8 cellular contexts compared by ENCODE assay signal in the genomic region with DNA sequence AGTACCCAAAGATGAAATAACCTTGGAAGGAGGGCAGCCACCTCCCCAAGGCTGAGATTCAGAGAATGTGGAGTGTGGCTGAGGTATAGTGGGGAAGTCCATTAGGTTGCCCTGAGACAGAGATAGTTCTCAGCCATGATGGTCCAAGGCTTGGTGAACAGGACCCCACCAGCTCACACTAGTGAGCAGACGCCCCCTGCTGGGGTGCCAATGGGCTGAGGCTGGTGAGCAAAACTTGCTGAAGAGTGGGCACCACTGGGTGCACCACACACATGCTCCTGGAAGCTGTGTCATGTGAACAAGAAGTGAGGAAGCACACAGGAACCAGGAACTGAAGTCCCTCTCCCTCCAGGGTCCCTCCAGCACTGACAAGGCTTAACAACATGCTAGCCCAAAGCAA. TPM values are rescaled to one million over a fixed set of nuclear protein-coding genes. Genes with fewer than 3 reads are reported as not detected.
DNase-seq lines count a peak whose midpoint lies in the region; ATAC-seq, FAIRE-seq and TF ChIP-seq lines count a peak whose summit lies in the region.

No MANE protein-coding gene starts in this region.

- no peaks in the 10 kb centered on the region for H3K79me2 ChIP-seq in MM.1S (ENCODE audit: low read length)

- TF ChIP-seq CTCF in A549 (IDR thresholded peaks at IDR 0.05) (peak; percentile 42), GM12865 (IDR thresholded peaks at IDR 0.05; ENCODE audit: insufficient read depth, low read depth, low read length, missing control alignments) (peak; percentile 73), MM.1S (IDR thresholded peaks at IDR 0.05; ENCODE audit: low read length) (peak; percentile 64), epithelial cell of esophagus (IDR thresholded peaks at IDR 0.05; ENCODE audit: insufficient read depth, low read depth, low read length, missing control alignments) (peak; percentile 48), retinal pigment epithelial cell (conservative IDR thresholded peaks at IDR 0.05; ENCODE audit: low read depth, low read length) (peak; percentile 67)

- CTCF ChIA-PET in A549 (lab: Yijun Ruan, JAX): interaction anchor here (1.1 to 1.2 kb wide), 2 partner anchors 12 to 19 kb away, joined by 3 to 4 read pairs; no protein-coding TSS in a partner anchor

- H4K20me1 ChIP-seq in MM.1S (ENCODE audit: insufficient read depth, low read length): no peaks in the 10 kb centered on the region

- H3K9me2 ChIP-seq in MM.1S (replicated peaks; ENCODE audit: insufficient read depth, low read length): no peaks in the 10 kb centered on the region

- TF ChIP-seq RAD21 in A549 (conservative IDR thresholded peaks at IDR 0.05 in 1 of 2, IDR thresholded peaks at IDR 0.05 in 1 of 2): peak; percentile 44 to 66

- no peaks in the 10 kb centered on the region for H3K4me1 ChIP-seq in A549
- no peaks in the 10 kb centered on the region for H3K4me1 ChIP-seq in MM.1S (ENCODE audit: low read length)

- no peak for TF ChIP-seq EP300 in A549 (IDR thresholded peaks at IDR 0.05)

- H3K27ac ChIP-seq in A549 (no peak overlapping the region), MM.1S (ENCODE audit: low read length) (no peak overlapping the region)

- no peak overlapping the region for H3K9ac ChIP-seq in MM.1S (ENCODE audit: low read length)

- no peak overlapping the region for H2AFZ ChIP-seq in MM.1S (ENCODE audit: low read length)

- 0% methylated on average over 1 of the region's 1 CpG for WGBS in A549 (ENCODE audit: missing lambda C conversion rate)

- H3K27me3 ChIP-seq in MM.1S (replicated peaks; ENCODE audit: insufficient read depth, low read length): no peaks in the 10 kb centered on the region

- H3K4me3 ChIP-seq in A549: no peak overlapping the region
- no peak overlapping the region for H3K4me3 ChIP-seq in GM12865 (ENCODE audit: low read depth, low read length)
- no peak overlapping the region for H3K4me3 ChIP-seq in MM.1S (ENCODE audit: low read length)
- H3K4me3 ChIP-seq in epithelial cell of esophagus (ENCODE audit: low read length): no peak overlapping the region
- H3K4me3 ChIP-seq in retinal pigment epithelial cell (ENCODE audit: low read length): no peak overlapping the region

- no peaks in the 10 kb centered on the region for H3K9me3 ChIP-seq in A549
- no peaks in the 10 kb centered on the region for H3K9me3 ChIP-seq in MM.1S (replicated peaks; ENCODE audit: insufficient read depth, low read length)

- DNase-seq in A549 (ENCODE audit: low read depth in 1 of 2, low spot score in 1 of 2) (peak; percentile 17 to 48), GM12865 (ENCODE audit: low read depth) (peak; percentile 58), MM.1S (peak; percentile 42), epithelial cell of esophagus (ENCODE audit: low read depth) (peak; percentile 40), retinal pigment epithelial cell (ENCODE audit: low read depth) (no peak), NCI-H2107 (lab: John Stamatoyannopoulos, UW) (no peak), midbrain (lab: John Stamatoyannopoulos, UW) (no peak)
- DNase-seq in activated CD4-positive, alpha-beta T cell treated with anti-CD3 and anti-CD28 coated beads for 4 hours: peak; percentile 29 to 37

- H3F3A ChIP-seq in MM.1S (ENCODE audit: insufficient read depth, low read length): no peaks in the 10 kb centered on the region

- no peaks in the 10 kb centered on the region for H3K36me3 ChIP-seq in MM.1S (replicated peaks; ENCODE audit: insufficient read depth, low read length)

- TF ChIP-seq POLR2A in A549 (IDR thresholded peaks at IDR 0.05; ENCODE audit: low read length): no peak

- H3K4me2 ChIP-seq in A549 (no peak overlapping the region), MM.1S (ENCODE audit: low read depth, low read length) (no peak overlapping the region)

- no peak for FAIRE-seq in A549 (lab: Jason Lieb, UNC)

- POLR2A ChIA-PET in A549 (lab: Yijun Ruan, JAX): interaction anchor here (2.0 kb wide), 1 partner anchor 9 kb away, joined by 4 read pairs; a partner anchor contains a TSS

- ATAC-seq in A549: peak; percentile 72 to 90; a peak in 3 of 6 replicates

TF ChIP-seq in A549, 52 proteins besides CTCF, POLR2A, EP300 and RAD21:
- TF ChIP-seq SMC3 (IDR thresholded peaks at IDR 0.05): peak; percentile 56
- TF ChIP-seq, protein P1, sequence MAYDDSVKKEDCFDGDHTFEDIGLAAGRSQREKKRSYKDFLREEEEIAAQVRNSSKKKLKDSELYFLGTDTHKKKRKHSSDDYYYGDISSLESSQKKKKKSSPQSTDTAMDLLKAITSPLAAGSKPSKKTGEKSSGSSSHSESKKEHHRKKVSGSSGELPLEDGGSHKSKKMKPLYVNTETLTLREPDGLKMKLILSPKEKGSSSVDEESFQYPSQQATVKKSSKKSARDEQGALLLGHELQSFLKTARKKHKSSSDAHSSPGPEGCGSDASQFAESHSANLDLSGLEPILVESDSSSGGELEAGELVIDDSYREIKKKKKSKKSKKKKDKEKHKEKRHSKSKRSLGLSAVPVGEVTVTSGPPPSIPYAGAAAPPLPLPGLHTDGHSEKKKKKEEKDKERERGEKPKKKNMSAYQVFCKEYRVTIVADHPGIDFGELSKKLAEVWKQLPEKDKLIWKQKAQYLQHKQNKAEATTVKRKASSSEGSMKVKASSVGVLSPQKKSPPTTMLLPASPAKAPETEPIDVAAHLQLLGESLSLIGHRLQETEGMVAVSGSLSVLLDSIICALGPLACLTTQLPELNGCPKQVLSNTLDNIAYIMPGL (CRISPR knock-in tag; IDR thresholded peaks at IDR 0.05; ENCODE audit: borderline replicate concordance): no peak
TF ChIP-seq in A549: peak in this region for 1.

RNA-seq across cellular contexts. Expression of a gene that starts 8.9 kb away (rescaled TPM):
- polyA plus RNA-seq in A549 (2011; rRNA removed) (0.70 and 0.78 TPM in 2 replicates), A549 (2017; fragmentation: RNase III; extraction: RNeasy Plus Mini Kit Qiagen cat#74134 plus additional on column Dnase treatment) (0.45 to 0.62 TPM (median 0.49 TPM) in 3 replicates)
- 0.06 and 0.09 TPM in 2 replicates for polyA plus RNA-seq in A549 (2012; cell fraction: cytosol; rRNA removed)
- 0.06 and 0.20 TPM in 2 replicates for polyA plus RNA-seq in A549 (2012; cell fraction: nucleus; rRNA removed)
- 1.3 and 1.6 TPM in 2 replicates for polyA minus RNA-seq in A549 (2011; rRNA and poly(A)+ RNA removed)

RNA-seq across cellular contexts. Expression of a gene that starts 9.3 kb away (rescaled TPM):
- polyA plus RNA-seq in A549 (2011; rRNA removed) (61.9 and 63.2 TPM in 2 replicates), A549 (2017; fragmentation: RNase III; extraction: RNeasy Plus Mini Kit Qiagen cat#74134 plus additional on column Dnase treatment) (35.2 to 39.8 TPM (median 36.6 TPM) in 3 replicates)
- polyA plus RNA-seq in A549 (2012; cell fraction: cytosol; rRNA removed): 15.7 and 16.7 TPM in 2 replicates
- 5.9 and 7.8 TPM in 2 replicates for polyA plus RNA-seq in A549 (2012; cell fraction: nucleus; rRNA removed)
- polyA minus RNA-seq in A549 (2011; rRNA and poly(A)+ RNA removed): 14.2 and 17.5 TPM in 2 replicates

Comparison
In these comparisons a context has a peak if more than half of its experiments do, and no peak if none do; other contexts are left out.
1. DNase-seq: peak in A549 (2 of 2), GM12865 (single experiment), MM.1S (single experiment), activated CD4-positive, alpha-beta T cell treated with anti-CD3 and anti-CD28 coated beads for 4 hours (2 of 2) and epithelial cell of esophagus (single experiment); none in retinal pigment epithelial cell (single experiment), NCI-H2107 (single experiment) and midbrain (single experiment).
2. Peak in every context shown above with its lines, with median percentiles within 50 percentile points of each other: CTCF ChIP-seq.